ENCODE assay signal across 12 cellular contexts in the genomic region with DNA sequence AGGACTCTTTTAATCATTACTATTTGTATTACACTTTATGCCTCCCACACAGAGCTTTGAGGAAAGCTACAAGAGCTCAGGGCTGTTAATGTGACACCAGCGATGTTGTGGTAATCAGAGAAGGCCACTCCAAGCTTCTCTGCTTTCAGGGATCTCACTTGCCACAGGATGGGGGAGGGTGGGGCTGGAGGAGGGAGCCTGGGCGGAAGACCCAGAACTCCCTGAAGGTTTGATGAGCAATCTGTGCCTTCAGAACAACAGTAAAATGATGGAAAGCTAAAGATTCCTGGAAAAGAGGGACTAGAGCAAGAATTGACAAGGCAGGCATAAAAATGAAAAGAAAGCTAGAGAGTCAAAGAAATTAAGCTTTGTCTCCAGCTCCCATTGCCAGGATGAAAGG.
A peak's percentile ranks its signal among the peaks of the same experiment; 100 is the strongest.
DNase-seq lines count a peak whose midpoint lies in the region; ATAC-seq and TF ChIP-seq lines count a peak whose summit lies in the region.
"Had no signal": no experiment of that assay in that cellular context is flagged by ENCODE, and none has a peak within 500 bp of the region (broad histone marks: within the 10 kb centered on the region; RNA-seq: fewer than 3 reads in every experiment).

No MANE protein-coding gene starts in this region.

- POLR2A ChIA-PET in PC-9 (lab: Charles Lee; ENCODE audit: unreplicated experiment), result interaction anchor here (0.5 to 0.7 kb wide), 2 partner anchors 72 to 170 kb away, joined by 3 to 36 read pairs; no protein-coding TSS in a partner anchor

- H3K4me2 ChIP-seq in PC-9 (no peak overlapping the region), hepatocyte (no peak overlapping the region)

- H3K79me2 ChIP-seq in PC-9 (ENCODE audit: low read depth), result peaks cover 50% of the 10 kb centered on the region; the same call in 1 of the 2 replicates
- peaks cover 57% of the 10 kb centered on the region for H3K79me2 ChIP-seq in hepatocyte

- peak in 2 of 3 experiments; percentile 54 to 77 for DNase-seq in NCI-H1417 (lab: John Stamatoyannopoulos, UW)
- DNase-seq in NCI-H1417 treated with DMSO at 0.1 percent for 48 hours (lab: John Stamatoyannopoulos, UW), result no peak
- no peak for DNase-seq in PC-9
- no peak for DNase-seq in hepatocyte (ENCODE audit: low spot score)
- peak; percentile 78 for DNase-seq in skeletal muscle cell (ENCODE audit: low read depth)
- DNase-seq: activated CD4-positive, alpha-beta T cell treated with anti-CD3 and anti-CD28 coated beads for 48 hours had no signal

- WGBS in hepatocyte (ENCODE audit: low lambda C conversion rate, missing lambda C conversion rate), result 46% methylated on average over 2 of the region's 2 CpGs

- ATAC-seq in HG02642 (IDR thresholded peaks at IDR 0.05; ENCODE audit: poor library complexity, unreplicated experiment) (no peak), HG03432 (IDR thresholded peaks at IDR 0.05; ENCODE audit: unreplicated experiment) (no peak), HG02870 (IDR thresholded peaks at IDR 0.05; ENCODE audit: unreplicated experiment) (no peak)

- H3K9me2 ChIP-seq in PC-9 (ENCODE audit: insufficient read depth) (no peaks in the 10 kb centered on the region), hepatocyte (replicated peaks; ENCODE audit: insufficient read depth) (no peaks in the 10 kb centered on the region)

- H3K27ac ChIP-seq in PC-9 (peak overlapping the region; percentile 14; the same call in 1 of the 2 replicates), hepatocyte (peak overlapping the region; percentile 19)
- H3K27ac ChIP-seq: 22Rv1, suprapubic skin had no signal

- TF ChIP-seq CTCF in PC-9 (conservative IDR thresholded peaks at IDR 0.05) (no peak), hepatocyte (IDR thresholded peaks at IDR 0.05; ENCODE audit: poor library complexity) (no peak)

- H3K9me3 ChIP-seq in PC-9 (ENCODE audit: insufficient read depth, low read depth) (no peaks in the 10 kb centered on the region), hepatocyte (ENCODE audit: low read depth) (no peaks in the 10 kb centered on the region)
- H3K9me3 ChIP-seq: suprapubic skin had no signal

- no TSS peak for BruUV-seq in PC-9 (replicated peaks; lab: Mats Ljungman, UMichigan)

- intact Hi-C loops in PC-9 (cut with micrococcal nuclease; ENCODE audit: unreplicated experiment), result no loop called here

- CTCF ChIA-PET in PC-9 (lab: Charles Lee), result interaction anchor here (1.2 kb wide), 1 partner anchor 29 kb away, joined by 3 read pairs; no protein-coding TSS in a partner anchor

- H2AFZ ChIP-seq in PC-9 (no peak overlapping the region), hepatocyte (peak overlapping the region; percentile 8)

- H3K27me3 ChIP-seq in PC-9 (ENCODE audit: insufficient read depth, low read depth), result no peaks in the 10 kb centered on the region
- H3K27me3 ChIP-seq in hepatocyte, result no peaks in the 10 kb centered on the region
- H3K27me3 ChIP-seq: suprapubic skin had no signal

- no peak overlapping the region for H3K4me3 ChIP-seq in PC-9
- H3K4me3 ChIP-seq in hepatocyte, result no peak overlapping the region
- H3K4me3 ChIP-seq in skeletal muscle cell (ENCODE audit: low read depth, low read length), result no peak overlapping the region
- H3K4me3 ChIP-seq: skin epidermis, suprapubic skin had no signal

- H4K20me1 ChIP-seq in PC-9 (ENCODE audit: insufficient read depth) (no peaks in the 10 kb centered on the region), hepatocyte (ENCODE audit: insufficient read depth, poor library complexity, severe bottlenecking) (no peaks in the 10 kb centered on the region)

- peaks cover 1% of the 10 kb centered on the region; the same call in 1 of the 2 replicates for H3F3A ChIP-seq in PC-9 (ENCODE audit: insufficient read depth, low read depth)

- H3K4me1 ChIP-seq in PC-9 (replicated peaks; ENCODE audit: insufficient read depth) (peaks cover 7% of the 10 kb centered on the region), hepatocyte (ENCODE audit: insufficient read depth) (peaks cover 35% of the 10 kb centered on the region)

- H3K36me3 ChIP-seq in PC-9 (ENCODE audit: low read depth) (no peaks in the 10 kb centered on the region), hepatocyte (replicated peaks; ENCODE audit: insufficient read depth, low read depth) (no peaks in the 10 kb centered on the region)
- H3K36me3 ChIP-seq: suprapubic skin had no signal

Comparison
In these comparisons a context has a peak if more than half of its experiments do, and no peak if none do; other contexts are left out.
1. DNase-seq: peak in NCI-H1417 (2 of 3) and skeletal muscle cell (single experiment); none in NCI-H1417 treated with DMSO at 0.1 percent for 48 hours (single experiment), PC-9 (0 of 2) and hepatocyte (single experiment).